13 cellular contexts compared by ENCODE assay signal in the genomic region with DNA sequence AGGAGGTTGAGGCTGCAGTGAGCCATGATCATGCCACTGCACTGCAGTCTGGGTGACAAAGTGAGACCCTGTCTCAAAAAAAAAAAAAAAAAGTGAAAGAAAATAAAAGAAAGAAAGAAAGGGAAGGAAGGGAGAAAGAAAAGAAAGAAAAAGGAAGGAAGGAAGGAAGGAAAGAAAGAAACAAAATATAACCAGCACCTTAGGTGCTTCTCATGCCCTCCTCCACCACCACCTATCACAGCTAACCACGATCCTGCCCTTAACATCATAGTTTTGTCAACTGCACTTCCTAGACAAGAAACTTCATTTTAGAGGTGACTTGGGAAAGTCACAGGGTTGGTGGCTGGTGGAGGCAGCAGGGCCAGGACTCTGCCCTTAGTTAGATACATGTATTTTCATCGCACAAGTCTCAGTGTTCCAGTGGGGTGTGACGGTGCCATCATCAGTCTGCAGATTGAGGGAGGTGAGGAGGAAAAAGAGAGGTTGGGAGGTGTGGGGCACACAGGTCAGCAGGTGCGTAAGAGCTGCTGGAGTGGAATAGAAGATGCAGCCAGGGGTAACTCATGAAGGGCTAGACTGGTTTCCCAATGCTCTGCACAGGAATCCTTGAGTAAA. TPM values are rescaled to one million over a fixed set of nuclear protein-coding genes. Genes with fewer than 3 reads are reported as not detected.
A peak's percentile ranks its signal among the peaks of the same experiment; 100 is the strongest.
DNase-seq lines count a peak whose midpoint lies in the region; ATAC-seq and FAIRE-seq lines count a peak whose summit lies in the region.
"Had no signal": no experiment of that assay in that cellular context is flagged by ENCODE, and none has a peak within 500 bp of the region (broad histone marks: within the 10 kb centered on the region; RNA-seq: fewer than 3 reads in every experiment).

No MANE protein-coding gene starts in this region.

- peaks cover 18% of the 10 kb centered on the region for H3K36me3 ChIP-seq in CD4-positive, CD25-positive, alpha-beta regulatory T cell (ENCODE audit: control insufficient read depth, insufficient read depth, low read length)
- peaks cover 13 to 20% (median 17%) of the 10 kb centered on the region in 3 experiments for H3K36me3 ChIP-seq in naive thymus-derived CD4-positive, alpha-beta T cell (ENCODE audit: control insufficient read depth in 2 of 3, insufficient read depth in 3 of 3, low read length in 3 of 3)

- peaks cover 94% of the 10 kb centered on the region for H3K4me1 ChIP-seq in CD4-positive, CD25-positive, alpha-beta regulatory T cell (ENCODE audit: control insufficient read depth, insufficient read depth, low read length, poor library complexity, severe bottlenecking)
- H3K4me1 ChIP-seq in naive thymus-derived CD4-positive, alpha-beta T cell (ENCODE audit: control insufficient read depth in 2 of 2, insufficient read depth in 2 of 2, low read length in 2 of 2): peaks cover 66 to 84% of the 10 kb centered on the region in 2 donors

- H3K9me3 ChIP-seq in CD4-positive, CD25-positive, alpha-beta regulatory T cell (ENCODE audit: control insufficient read depth in 2 of 2, low read length in 2 of 2): no peaks in the 10 kb centered on the region
- H3K9me3 ChIP-seq in naive thymus-derived CD4-positive, alpha-beta T cell (ENCODE audit: control insufficient read depth in 2 of 3, low read length in 3 of 3): no peaks in the 10 kb centered on the region
- H3K9me3 ChIP-seq: BE2C had no signal

- intact Hi-C loops in naive thymus-derived CD4-positive, alpha-beta T cell (cut with micrococcal nuclease): no loop called here

- H3K27me3 ChIP-seq in CD4-positive, CD25-positive, alpha-beta regulatory T cell (ENCODE audit: control insufficient read depth, insufficient read depth, low read length): no peaks in the 10 kb centered on the region
- H3K27me3 ChIP-seq in naive thymus-derived CD4-positive, alpha-beta T cell (ENCODE audit: control insufficient read depth in 2 of 2, insufficient read depth in 2 of 2, low read length in 2 of 2): no peaks in the 10 kb centered on the region
- H3K27me3 ChIP-seq: BE2C had no signal

- peaks cover 18 to 94% (median 58%) of the 10 kb centered on the region in 4 donors for H3K4me1 Mint-ChIP-seq in CD4-positive, CD25-positive, alpha-beta regulatory T cell
- H3K4me1 Mint-ChIP-seq in activated CD8-positive, alpha-beta T cell treated with anti-CD3 and anti-CD28 coated beads, Interleukin-2, amount 10 ng/mL, durations not matched to agents 7 days and 5 days (ENCODE audit: low read depth): peaks cover 65% of the 10 kb centered on the region
- peaks cover 59 to 94% (median 70%) of the 10 kb centered on the region in 7 donors for H3K4me1 Mint-ChIP-seq in naive thymus-derived CD4-positive, alpha-beta T cell

- peaks cover 15% of the 10 kb centered on the region for H3K36me3 Mint-ChIP-seq in CD4-positive, CD25-positive, alpha-beta regulatory T cell
- peaks cover 94% of the 10 kb centered on the region for H3K36me3 Mint-ChIP-seq in activated CD8-positive, alpha-beta T cell treated with anti-CD3 and anti-CD28 coated beads, Interleukin-2, amount 10 ng/mL, durations not matched to agents 7 days and 5 days (ENCODE audit: low read depth)
- H3K36me3 Mint-ChIP-seq in naive thymus-derived CD4-positive, alpha-beta T cell: peaks cover 4 to 80% (median 19%) of the 10 kb centered on the region in 5 donors

- ATAC-seq in CD4-positive, CD25-positive, alpha-beta regulatory T cell (ENCODE audit: low read depth in 2 of 2): no peak
- ATAC-seq in activated CD8-positive, alpha-beta T cell treated with anti-CD3 and anti-CD28 coated beads, Interleukin-2, amount 10 ng/mL, durations not matched to agents 7 days and 5 days: no peak
- no peak for ATAC-seq in naive thymus-derived CD4-positive, alpha-beta T cell

- peak overlapping the region; percentile 90 to 99 (median 94) for H3K4me3 Mint-ChIP-seq in CD4-positive, CD25-positive, alpha-beta regulatory T cell
- peak overlapping the region; percentile 99 for H3K4me3 Mint-ChIP-seq in activated CD8-positive, alpha-beta T cell treated with anti-CD3 and anti-CD28 coated beads, Interleukin-2, amount 10 ng/mL, durations not matched to agents 7 days and 5 days
- H3K4me3 Mint-ChIP-seq in naive thymus-derived CD4-positive, alpha-beta T cell: peak overlapping the region; percentile 80 to 100 (median 88)

- peak overlapping the region; percentile 83 for H3K4me3 ChIP-seq in CD4-positive, CD25-positive, alpha-beta regulatory T cell (ENCODE audit: low read depth, low read length)
- H3K4me3 ChIP-seq in naive thymus-derived CD4-positive, alpha-beta T cell (ENCODE audit: low read length): peak overlapping the region; percentile 27

- POLR2A ChIA-PET in activated CD8-positive, alpha-beta T cell treated with anti-CD3 and anti-CD28 coated beads, Interleukin-2, amount 10 ng/mL, durations not matched to agents 7 days and 5 days (lab: Charles Lee): interaction anchor here (15.6 to 18.3 kb wide), 2 partner anchors 11 to 16 kb away, joined by 832 to 2649 read pairs; partner anchors contain the start of genes SUPT4H1 and TSPOAP1
- POLR2A ChIA-PET in naive thymus-derived CD4-positive, alpha-beta T cell (lab: Charles Lee): interaction anchor here (0.7 to 19.0 kb wide), 5 partner anchors 8 to 1257 kb away, joined by 3 to 792 read pairs (median 521); partner anchors contain the start of genes AKAP1, RNF43, SUPT4H1 and TSPOAP1

- CTCF ChIA-PET in activated CD8-positive, alpha-beta T cell treated with anti-CD3 and anti-CD28 coated beads, Interleukin-2, amount 10 ng/mL, durations not matched to agents 7 days and 5 days (lab: Charles Lee): interaction anchor here (0.7 to 13.4 kb wide), 4 partner anchors 8 to 26 kb away, joined by 4 to 235 read pairs (median 133); partner anchors contain the start of gene SUPT4H1
- CTCF ChIA-PET in naive thymus-derived CD4-positive, alpha-beta T cell (lab: Charles Lee): interaction anchor here (0.6 to 9.9 kb wide), 6 partner anchors 10 to 361 kb away, joined by 3 to 257 read pairs (median 25); partner anchors contain the start of genes SUPT4H1 and TSPOAP1

- peak in 1 of 3 donors; percentile 38 for DNase-seq in CD4-positive, CD25-positive, alpha-beta regulatory T cell
- DNase-seq in GM18507 (ENCODE audit: extremely low spot score, insufficient read length, low read depth) (no peak), NCI-H526 (lab: John Stamatoyannopoulos, UW) (no peak), NCI-H1417 (lab: John Stamatoyannopoulos, UW) (no peak), NCI-H1048 (lab: John Stamatoyannopoulos, UW) (no peak), NCI-H446 (lab: John Stamatoyannopoulos, UW) (no peak)
- no peak for DNase-seq in activated CD8-positive, alpha-beta T cell treated with anti-CD3 and anti-CD28 coated beads, Interleukin-2, amount 10 ng/mL, durations not matched to agents 7 days and 5 days
- peak in 1 of 9 donors; percentile 14 for DNase-seq in naive thymus-derived CD4-positive, alpha-beta T cell
- DNase-seq: BE2C, kidney, NCI-H2171 treated with DMSO at 0.1 percent for 48 hours had no signal

- FAIRE-seq in GM18507 (lab: Jason Lieb, UNC): peak; percentile 68
- FAIRE-seq: kidney, RCC 7860 had no signal

- no peaks in the 10 kb centered on the region for H3K27me3 Mint-ChIP-seq in CD4-positive, CD25-positive, alpha-beta regulatory T cell
- H3K27me3 Mint-ChIP-seq in activated CD8-positive, alpha-beta T cell treated with anti-CD3 and anti-CD28 coated beads, Interleukin-2, amount 10 ng/mL, durations not matched to agents 7 days and 5 days (ENCODE audit: low read depth): no peaks in the 10 kb centered on the region
- no peaks in the 10 kb centered on the region for H3K27me3 Mint-ChIP-seq in naive thymus-derived CD4-positive, alpha-beta T cell

- H3K9me3 Mint-ChIP-seq in CD4-positive, CD25-positive, alpha-beta regulatory T cell: no peaks in the 10 kb centered on the region
- H3K9me3 Mint-ChIP-seq in activated CD8-positive, alpha-beta T cell treated with anti-CD3 and anti-CD28 coated beads, Interleukin-2, amount 10 ng/mL, durations not matched to agents 7 days and 5 days (ENCODE audit: insufficient read depth): no peaks in the 10 kb centered on the region
- H3K9me3 Mint-ChIP-seq in naive thymus-derived CD4-positive, alpha-beta T cell: peaks cover 0 to 1% (median 0%) of the 10 kb centered on the region in 11 donors

- peak overlapping the region; percentile 93 to 100 (median 97) for H3K27ac Mint-ChIP-seq in CD4-positive, CD25-positive, alpha-beta regulatory T cell
- peak overlapping the region; percentile 92 for H3K27ac Mint-ChIP-seq in activated CD8-positive, alpha-beta T cell treated with anti-CD3 and anti-CD28 coated beads, Interleukin-2, amount 10 ng/mL, durations not matched to agents 7 days and 5 days
- H3K27ac Mint-ChIP-seq in naive thymus-derived CD4-positive, alpha-beta T cell: peak overlapping the region; percentile 88 to 100 (median 95)

- H3K27ac ChIP-seq in CD4-positive, CD25-positive, alpha-beta regulatory T cell (ENCODE audit: insufficient read depth, low read length, poor library complexity, severe bottlenecking): peak overlapping the region; percentile 99
- H3K27ac ChIP-seq in naive thymus-derived CD4-positive, alpha-beta T cell (ENCODE audit: low read depth, low read length): peak overlapping the region; percentile 98

RNA-seq across cellular contexts. Expression of gene SUPT4H1, which starts 10.0 kb away (rescaled TPM):
- total RNA-seq in CD4-positive, CD25-positive, alpha-beta regulatory T cell: 52.6 TPM
- 100 to 1,000 TPM; 123 to 177 (median 136) TPM for polyA plus RNA-seq in CD4-positive, CD25-positive, alpha-beta regulatory T cell
- 10 to 100 TPM; 75.2 to 90.8 TPM for total RNA-seq in activated CD8-positive, alpha-beta T cell treated with anti-CD3 and anti-CD28 coated beads, Interleukin-2, amount 10 ng/mL, durations not matched to agents 7 days and 5 days
- total RNA-seq in naive thymus-derived CD4-positive, alpha-beta T cell: 10 to 100 TPM; 36.0 to 75.6 (median 62.3) TPM
- 10 to 100 TPM; 69.4 to 91.7 TPM for polyA plus RNA-seq in naive thymus-derived CD4-positive, alpha-beta T cell

RNA-seq across cellular contexts. Expression of gene TSPOAP1, which starts 13.4 kb away (rescaled TPM):
- total RNA-seq in CD4-positive, CD25-positive, alpha-beta regulatory T cell: 47.4 TPM
- polyA plus RNA-seq in CD4-positive, CD25-positive, alpha-beta regulatory T cell: 1 to 10 TPM in 2 of 4 donors, under 1 TPM in 2; 0.73 to 1.6 (median 0.92) TPM
- total RNA-seq in activated CD8-positive, alpha-beta T cell treated with anti-CD3 and anti-CD28 coated beads, Interleukin-2, amount 10 ng/mL, durations not matched to agents 7 days and 5 days: 10 to 100 TPM; 45.8 to 51.5 TPM
- total RNA-seq in naive thymus-derived CD4-positive, alpha-beta T cell: 10 to 100 TPM; 11.2 to 62.5 (median 20.5) TPM
- 1 to 10 TPM in 1 of 2 donors, under 1 TPM in 1; 0.20 to 1.5 TPM for polyA plus RNA-seq in naive thymus-derived CD4-positive, alpha-beta T cell
- total RNA-seq: G401 had no signal
